Comparison of ENCODE assay signal across 20 cellular contexts in genomic region chr2:100627653-100628300, GRCh38.
DNase-seq lines count a peak whose midpoint lies in the region; ATAC-seq, FAIRE-seq and TF ChIP-seq lines count a peak whose summit lies in the region.
"Had no signal": no experiment of that assay in that cellular context is flagged by ENCODE, and none has a peak within 500 bp of the region (broad histone marks: within the 10 kb centered on the region; RNA-seq: fewer than 3 reads in every experiment).

No MANE protein-coding gene starts in this region.

- peak; percentile 32 for DNase-seq in activated CD8-positive, alpha-beta memory T cell treated with anti-CD3 and anti-CD28 coated beads, Interleukin-2, amount 50 U/mL, for 48 hours
- no peak for DNase-seq in activated CD8-positive, alpha-beta memory T cell treated with anti-CD3 and anti-CD28 coated beads, Interleukin-2, amount 10 ng/mL, durations not matched to agents 7 days and 5 days
- DNase-seq in left lobe of liver (ENCODE audit: low spot score) (no peak), urothelium cell line (ENCODE audit: low spot score) (no peak)
- DNase-seq: COR-L47, DND-41, KG1, NCI-H1092 treated with DMSO at 0.1 percent for 48 hours, NCI-H146, NCI-H2029, NCI-H446, OCI-M1 had no signal

- no peaks in the 10 kb centered on the region for H3K36me3 Mint-ChIP-seq in activated CD8-positive, alpha-beta memory T cell treated with anti-CD3 and anti-CD28 coated beads, Interleukin-2, amount 10 ng/mL, durations not matched to agents 7 days and 5 days
- H3K36me3 Mint-ChIP-seq in activated T-helper 17 cell treated with anti-CD3 and anti-CD28 coated beads, Interleukin-2, amount 50 U/mL, for 72 hours (ENCODE audit: low read depth) = no peaks in the 10 kb centered on the region

- no peak overlapping the region for H3K4me3 Mint-ChIP-seq in activated CD8-positive, alpha-beta memory T cell treated with anti-CD3 and anti-CD28 coated beads, Interleukin-2, amount 10 ng/mL, durations not matched to agents 7 days and 5 days
- peak overlapping the region; percentile 39 for H3K4me3 Mint-ChIP-seq in activated T-helper 17 cell treated with anti-CD3 and anti-CD28 coated beads, Interleukin-2, amount 50 U/mL, for 72 hours
- H3K4me3 Mint-ChIP-seq: GM23338 had no signal

- peaks cover 9% of the 10 kb centered on the region for H3K27me3 Mint-ChIP-seq in activated CD8-positive, alpha-beta memory T cell treated with anti-CD3 and anti-CD28 coated beads, Interleukin-2, amount 10 ng/mL, durations not matched to agents 7 days and 5 days
- H3K27me3 Mint-ChIP-seq in activated T-helper 17 cell treated with anti-CD3 and anti-CD28 coated beads, Interleukin-2, amount 50 U/mL, for 72 hours = no peaks in the 10 kb centered on the region

- ATAC-seq in activated CD8-positive, alpha-beta memory T cell treated with anti-CD3 and anti-CD28 coated beads, Interleukin-2, amount 10 ng/mL, durations not matched to agents 7 days and 5 days = no peak
- ATAC-seq in activated T-helper 17 cell treated with anti-CD3 and anti-CD28 coated beads, Interleukin-2, amount 50 U/mL, for 72 hours (replicated peaks) = peak; percentile 28
- ATAC-seq in left lobe of liver (peak; percentile 24), GM18909 (IDR thresholded peaks at IDR 0.05; ENCODE audit: poor library complexity, unreplicated experiment) (no peak), HG02981 (IDR thresholded peaks at IDR 0.05; ENCODE audit: unreplicated experiment) (no peak), GM18505 (IDR thresholded peaks at IDR 0.05; ENCODE audit: unreplicated experiment) (no peak)
- ATAC-seq: GM12878, GM23338, Right ventricle myocardium inferior had no signal

- FAIRE-seq in urothelium cell line (lab: Jason Lieb, UNC) = peak; percentile 23
- FAIRE-seq: GM12878, HTR-8/SVneo had no signal

- no peak overlapping the region for H3K27ac Mint-ChIP-seq in activated CD8-positive, alpha-beta memory T cell treated with anti-CD3 and anti-CD28 coated beads, Interleukin-2, amount 10 ng/mL, durations not matched to agents 7 days and 5 days
- peak overlapping the region; percentile 38 for H3K27ac Mint-ChIP-seq in activated T-helper 17 cell treated with anti-CD3 and anti-CD28 coated beads, Interleukin-2, amount 50 U/mL, for 72 hours
- H3K27ac Mint-ChIP-seq: GM23338 had no signal

- CTCF ChIA-PET in activated CD8-positive, alpha-beta memory T cell treated with anti-CD3 and anti-CD28 coated beads, Interleukin-2, amount 10 ng/mL, durations not matched to agents 7 days and 5 days (lab: Charles Lee) = no interaction called here

- no peak for TF ChIP-seq POLR2A in GM18505 (IDR thresholded peaks at IDR 0.05; ENCODE audit: borderline replicate concordance, extremely low read depth, insufficient read depth, insufficient read length)

- H3K9me3 Mint-ChIP-seq in activated CD8-positive, alpha-beta memory T cell treated with anti-CD3 and anti-CD28 coated beads, Interleukin-2, amount 10 ng/mL, durations not matched to agents 7 days and 5 days (ENCODE audit: low read depth) = no peaks in the 10 kb centered on the region
- H3K9me3 Mint-ChIP-seq in activated T-helper 17 cell treated with anti-CD3 and anti-CD28 coated beads, Interleukin-2, amount 50 U/mL, for 72 hours = no peaks in the 10 kb centered on the region
- H3K9me3 Mint-ChIP-seq: GM23338 had no signal

- peaks cover 19% of the 10 kb centered on the region for H3K4me1 Mint-ChIP-seq in activated CD8-positive, alpha-beta memory T cell treated with anti-CD3 and anti-CD28 coated beads, Interleukin-2, amount 10 ng/mL, durations not matched to agents 7 days and 5 days
- peaks cover 28% of the 10 kb centered on the region for H3K4me1 Mint-ChIP-seq in activated T-helper 17 cell treated with anti-CD3 and anti-CD28 coated beads, Interleukin-2, amount 50 U/mL, for 72 hours

Comparison
In these comparisons a context has a peak if more than half of its experiments do, and no peak if none do; other contexts are left out.
1. ATAC-seq: peak in activated T-helper 17 cell treated with anti-CD3 and anti-CD28 coated beads, Interleukin-2, amount 50 U/mL, for 72 hours (single experiment) and left lobe of liver (single experiment); none in activated CD8-positive, alpha-beta memory T cell treated with anti-CD3 and anti-CD28 coated beads, Interleukin-2, amount 10 ng/mL, durations not matched to agents 7 days and 5 days (single experiment), GM18909 (single experiment), HG02981 (single experiment) and GM18505 (single experiment).